29 cellular contexts compared by ENCODE assay signal in the genomic region with DNA sequence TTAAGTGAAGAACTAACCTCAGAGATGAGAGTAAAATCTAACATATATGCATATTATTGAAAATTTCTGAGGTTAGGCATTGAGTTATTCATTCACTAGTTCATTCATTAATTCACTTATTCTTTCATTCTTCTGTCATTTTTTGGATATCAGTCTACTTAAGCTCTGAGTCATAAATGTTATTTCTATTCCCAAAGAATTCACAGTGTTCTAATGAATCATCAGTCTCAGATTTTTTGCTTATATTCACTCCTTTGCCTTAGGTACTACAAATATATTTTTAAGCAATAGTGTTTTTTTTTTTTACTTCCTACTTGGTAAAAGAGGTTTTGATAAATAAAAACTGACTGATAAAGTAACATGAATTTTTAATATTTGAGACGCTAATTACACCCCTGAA.
DNase-seq lines count a peak whose midpoint lies in the region; ATAC-seq and TF ChIP-seq lines count a peak whose summit lies in the region.
"Had no signal": no experiment of that assay in that cellular context is flagged by ENCODE, and none has a peak within 500 bp of the region (broad histone marks: within the 10 kb centered on the region; RNA-seq: fewer than 3 reads in every experiment).

No MANE protein-coding gene starts in this region.

- no peak overlapping the region for H3K4me3 Mint-ChIP-seq in chondrocyte (ENCODE audit: unreplicated experiment)
- H3K4me3 Mint-ChIP-seq: CD4-positive, alpha-beta memory T cell; nephron progenitor cell had no signal

- no peaks in the 10 kb centered on the region for H3F3A ChIP-seq in SK-N-SH (replicated peaks; ENCODE audit: insufficient read depth)

- CTCF ChIA-PET in SK-N-SH (lab: Yijun Ruan, JAX): no interaction called here

- no peak overlapping the region for H3K4me2 ChIP-seq in SK-N-SH

- no peaks in the 10 kb centered on the region for H4K20me1 ChIP-seq in SK-N-SH (ENCODE audit: insufficient read depth)

- no peak for DNase-seq in SK-N-SH
- DNase-seq in chondrocyte (ENCODE audit: low spot score): no peak
- DNase-seq in foreskin keratinocyte: peak; percentile 13 to 44
- no peak for DNase-seq in HAP-1 (ENCODE audit: low spot score in 2 of 2)
- DNase-seq in RKO (ENCODE audit: low spot score): no peak
- no peak for DNase-seq in NOMO-1 (lab: John Stamatoyannopoulos, UW; ENCODE audit: unreplicated experiment in 2 of 2)
- DNase-seq: activated T-cell treated with anti-CD3 and anti-CD28 coated beads, Interleukin-2, amount 50 U/mL, for 1 hour; amygdala; caudate nucleus; CD4-positive, alpha-beta memory T cell; DMS 273 treated with DMSO at 0.1 percent for 48 hours; dorsolateral prefrontal cortex; GDM1; hypothalamus; Karpas-422; NCI-H1092; NCI-H187 treated with DMSO at 0.1 percent for 48 hours; NCI-H69; nephron progenitor cell; right lobe of liver; SJCRH30; stimulated activated CD4-positive, alpha-beta T cell treated with anti-CD3 and anti-CD28 coated beads, Interleukin-15, amount 100 ng/mL, for 24 hours; stimulated activated CD8-positive, alpha-beta memory T cell treated with anti-CD3 and anti-CD28 coated beads, Interleukin-4, amount 100 ng/mL, for 48 hours; T-helper 1 cell; trophoblast cell had no signal

- no peaks in the 10 kb centered on the region for H3K79me2 ChIP-seq in SK-N-SH (ENCODE audit: insufficient read depth)
- H3K79me2 ChIP-seq: parathyroid adenoma had no signal

- no peak overlapping the region for H2AFZ ChIP-seq in SK-N-SH (ENCODE audit: low read depth)
- H2AFZ ChIP-seq: parathyroid adenoma had no signal

- H3K9ac ChIP-seq in SK-N-SH: no peak overlapping the region
- H3K9ac ChIP-seq: parathyroid adenoma had no signal

- peaks cover 8% of the 10 kb centered on the region for H3K9me3 Mint-ChIP-seq in chondrocyte (ENCODE audit: low read depth)
- H3K9me3 Mint-ChIP-seq: nephron progenitor cell had no signal

- WGBS in SK-N-SH (ENCODE audit: low lambda C conversion rate): 72% methylated on average over 1 of the region's 1 CpG

- H3K9me3 ChIP-seq in SK-N-SH (no peaks in the 10 kb centered on the region), HAP-1 (no peaks in the 10 kb centered on the region)
- H3K9me3 ChIP-seq: right lobe of liver, SJCRH30 had no signal

- H3K4me1 Mint-ChIP-seq in chondrocyte (ENCODE audit: low read depth): peaks cover 67% of the 10 kb centered on the region
- H3K4me1 Mint-ChIP-seq: CD4-positive, alpha-beta memory T cell had no signal

- H3K36me3 ChIP-seq in SK-N-SH (replicated peaks in 1 of 2; ENCODE audit: control insufficient read depth in 1 of 2, insufficient read depth in 2 of 2, low read length in 1 of 2): no peaks in the 10 kb centered on the region
- no peaks in the 10 kb centered on the region for H3K36me3 ChIP-seq in HAP-1 (replicated peaks)
- H3K36me3 ChIP-seq: right lobe of liver, SJCRH30 had no signal

- H3K36me3 Mint-ChIP-seq in chondrocyte (ENCODE audit: low read depth): no peaks in the 10 kb centered on the region
- H3K36me3 Mint-ChIP-seq: CD4-positive, alpha-beta memory T cell had no signal

- in situ Hi-C loops in HAP-1 (cut with MboI; ENCODE audit: low sequenced_read_pairs): no loop called here

- H3K4me1 ChIP-seq in SK-N-SH (ENCODE audit: control insufficient read depth in 1 of 2, insufficient read depth in 2 of 2, low read depth in 1 of 2, low read length in 1 of 2): peaks cover 0 to 20% of the 10 kb centered on the region in 2 experiments; a peak in 1 of 4 replicates
- H3K4me1 ChIP-seq in foreskin keratinocyte: peaks cover 17% of the 10 kb centered on the region
- H3K4me1 ChIP-seq in HAP-1: no peaks in the 10 kb centered on the region
- H3K4me1 ChIP-seq: parathyroid adenoma, right lobe of liver, SJCRH30 had no signal

- H3K27me3 Mint-ChIP-seq in chondrocyte (ENCODE audit: low read depth): no peaks in the 10 kb centered on the region
- H3K27me3 Mint-ChIP-seq: CD4-positive, alpha-beta memory T cell had no signal

- H3K4me3 ChIP-seq in SK-N-SH (ENCODE audit: low read depth in 2 of 2, low read length in 1 of 2) (no peak overlapping the region), HAP-1 (no peak overlapping the region)
- H3K4me3 ChIP-seq: dorsolateral prefrontal cortex, right lobe of liver, SJCRH30 had no signal

- TF ChIP-seq EP300 in SK-N-SH (IDR thresholded peaks at IDR 0.05; ENCODE audit: borderline replicate concordance in 1 of 2, low read depth in 1 of 2, low read length in 1 of 2): no peak

- H3K27me3 ChIP-seq in SK-N-SH (ENCODE audit: insufficient read depth): no peaks in the 10 kb centered on the region
- H3K27me3 ChIP-seq in foreskin keratinocyte: no peaks in the 10 kb centered on the region
- no peaks in the 10 kb centered on the region for H3K27me3 ChIP-seq in HAP-1 (ENCODE audit: low read depth)
- H3K27me3 ChIP-seq: right lobe of liver, SJCRH30 had no signal

- H3K27ac ChIP-seq in SK-N-SH (ENCODE audit: low read depth in 2 of 2, low read length in 1 of 2): no peak overlapping the region
- no peak overlapping the region for H3K27ac ChIP-seq in foreskin keratinocyte
- H3K27ac ChIP-seq: 22Rv1, dorsolateral prefrontal cortex, parathyroid adenoma, right lobe of liver, SJCRH30 had no signal

- H3K27ac Mint-ChIP-seq in chondrocyte (ENCODE audit: unreplicated experiment): peak overlapping the region; percentile 36
- H3K27ac Mint-ChIP-seq: CD4-positive, alpha-beta memory T cell; nephron progenitor cell had no signal

- POLR2A ChIA-PET in SK-N-SH (lab: Yijun Ruan, JAX): no interaction called here

- TF ChIP-seq CTCF in SK-N-SH (IDR thresholded peaks at IDR 0.05) (no peak), chondrocyte (IDR thresholded peaks at IDR 0.05) (no peak), foreskin keratinocyte (conservative IDR thresholded peaks at IDR 0.05) (no peak)

- TF ChIP-seq RAD21 in SK-N-SH (IDR thresholded peaks at IDR 0.05; ENCODE audit: low read length): no peak

- no peak for ATAC-seq in SK-N-SH treated with all-trans-retinoic acid at 6 μM for 48 hours
- ATAC-seq in foreskin keratinocyte: peak; percentile 58
- no peak for ATAC-seq in HG03039 (IDR thresholded peaks at IDR 0.05; ENCODE audit: unreplicated experiment)
- ATAC-seq: right lobe of liver had no signal

- no peaks in the 10 kb centered on the region for H3K9me2 ChIP-seq in SK-N-SH

TF ChIP-seq in SK-N-SH, 30 proteins besides CTCF, POLR2A, EP300 and RAD21:
- TF ChIP-seq JUND (IDR thresholded peaks at IDR 0.05) (peak; percentile 47), GATA2 (CRISPR knock-in tag; IDR thresholded peaks at IDR 0.05) (no peak), NFIC (IDR thresholded peaks at IDR 0.05; ENCODE audit: borderline replicate concordance) (no peak), FOSL2 (IDR thresholded peaks at IDR 0.05; ENCODE audit: borderline replicate concordance, low read depth) (peak; percentile 61; the same call in 1 of the 2 replicates), RCOR1 (IDR thresholded peaks at IDR 0.05; ENCODE audit: low read length) (no peak)
- TF ChIP-seq, protein P1, sequence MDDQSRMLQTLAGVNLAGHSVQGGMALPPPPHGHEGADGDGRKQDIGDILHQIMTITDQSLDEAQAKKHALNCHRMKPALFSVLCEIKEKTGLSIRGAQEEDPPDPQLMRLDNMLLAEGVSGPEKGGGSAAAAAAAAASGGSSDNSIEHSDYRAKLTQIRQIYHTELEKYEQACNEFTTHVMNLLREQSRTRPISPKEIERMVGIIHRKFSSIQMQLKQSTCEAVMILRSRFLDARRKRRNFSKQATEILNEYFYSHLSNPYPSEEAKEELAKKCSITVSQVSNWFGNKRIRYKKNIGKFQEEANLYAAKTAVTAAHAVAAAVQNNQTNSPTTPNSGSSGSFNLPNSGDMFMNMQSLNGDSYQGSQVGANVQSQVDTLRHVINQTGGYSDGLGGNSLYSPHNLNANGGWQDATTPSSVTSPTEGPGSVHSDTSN (IDR thresholded peaks at IDR 0.05): peak; percentile 16; the same call in 1 of the 2 replicates

TF ChIP-seq in SK-N-SH treated with all-trans-retinoic acid at 6 μM for 48 hours, 23 proteins besides CTCF, POLR2A, EP300 and RAD21 (continues in another document):
- TF ChIP-seq CSRNP3 (CRISPR knock-in tag; IDR thresholded peaks at IDR 0.05) (no peak), OSR1 (CRISPR knock-in tag; IDR thresholded peaks at IDR 0.05) (no peak), ZFP3 (CRISPR knock-in tag; IDR thresholded peaks at IDR 0.05) (no peak), ISL1 (CRISPR knock-in tag; IDR thresholded peaks at IDR 0.05) (no peak), ZNF8 (CRISPR knock-in tag; IDR thresholded peaks at IDR 0.05) (no peak), TCF4 (CRISPR knock-in tag; IDR thresholded peaks at IDR 0.05; ENCODE audit: borderline replicate concordance) (no peak), TSHZ2 (CRISPR knock-in tag; IDR thresholded peaks at IDR 0.05) (no peak)

Comparison
In these comparisons a context has a peak if more than half of its experiments do, and no peak if none do; other contexts are left out.
1. DNase-seq: peak in foreskin keratinocyte (2 of 2); none in SK-N-SH (single experiment), chondrocyte (single experiment), HAP-1 (0 of 2), RKO (single experiment) and NOMO-1 (0 of 2).